In the genomic region with DNA sequence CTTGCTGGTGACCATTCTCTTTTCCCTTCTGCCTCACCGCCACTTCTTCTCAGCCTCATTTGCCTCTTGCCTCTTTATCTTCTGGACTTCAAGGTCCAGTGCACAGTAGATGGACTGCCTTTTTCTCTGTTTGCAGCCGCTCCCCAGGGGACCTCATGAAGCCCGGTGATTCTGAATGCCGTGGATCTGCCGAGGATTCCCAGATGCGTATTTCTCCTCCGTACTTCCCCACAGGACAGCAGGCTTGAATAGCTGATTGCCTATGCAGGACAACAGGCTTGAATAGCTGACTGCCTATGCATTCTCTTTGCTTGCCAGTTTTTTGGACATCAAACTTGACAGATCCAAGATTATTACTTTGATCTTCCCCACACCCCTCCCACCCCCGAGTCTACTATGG, we compare ENCODE assay signal across 1 cellular context.
TF ChIP-seq lines count a peak whose summit lies in the region.

No MANE protein-coding gene starts in this region.

TF ChIP-seq in K562, 482 proteins besides CTCF, POLR2A, EP300 and RAD21:
- no peak for TF ChIP-seq KDM5B (IDR thresholded peaks at IDR 0.05; ENCODE audit: insufficient replicate concordance, low read depth, low read length)
- TF ChIP-seq, protein P1, sequence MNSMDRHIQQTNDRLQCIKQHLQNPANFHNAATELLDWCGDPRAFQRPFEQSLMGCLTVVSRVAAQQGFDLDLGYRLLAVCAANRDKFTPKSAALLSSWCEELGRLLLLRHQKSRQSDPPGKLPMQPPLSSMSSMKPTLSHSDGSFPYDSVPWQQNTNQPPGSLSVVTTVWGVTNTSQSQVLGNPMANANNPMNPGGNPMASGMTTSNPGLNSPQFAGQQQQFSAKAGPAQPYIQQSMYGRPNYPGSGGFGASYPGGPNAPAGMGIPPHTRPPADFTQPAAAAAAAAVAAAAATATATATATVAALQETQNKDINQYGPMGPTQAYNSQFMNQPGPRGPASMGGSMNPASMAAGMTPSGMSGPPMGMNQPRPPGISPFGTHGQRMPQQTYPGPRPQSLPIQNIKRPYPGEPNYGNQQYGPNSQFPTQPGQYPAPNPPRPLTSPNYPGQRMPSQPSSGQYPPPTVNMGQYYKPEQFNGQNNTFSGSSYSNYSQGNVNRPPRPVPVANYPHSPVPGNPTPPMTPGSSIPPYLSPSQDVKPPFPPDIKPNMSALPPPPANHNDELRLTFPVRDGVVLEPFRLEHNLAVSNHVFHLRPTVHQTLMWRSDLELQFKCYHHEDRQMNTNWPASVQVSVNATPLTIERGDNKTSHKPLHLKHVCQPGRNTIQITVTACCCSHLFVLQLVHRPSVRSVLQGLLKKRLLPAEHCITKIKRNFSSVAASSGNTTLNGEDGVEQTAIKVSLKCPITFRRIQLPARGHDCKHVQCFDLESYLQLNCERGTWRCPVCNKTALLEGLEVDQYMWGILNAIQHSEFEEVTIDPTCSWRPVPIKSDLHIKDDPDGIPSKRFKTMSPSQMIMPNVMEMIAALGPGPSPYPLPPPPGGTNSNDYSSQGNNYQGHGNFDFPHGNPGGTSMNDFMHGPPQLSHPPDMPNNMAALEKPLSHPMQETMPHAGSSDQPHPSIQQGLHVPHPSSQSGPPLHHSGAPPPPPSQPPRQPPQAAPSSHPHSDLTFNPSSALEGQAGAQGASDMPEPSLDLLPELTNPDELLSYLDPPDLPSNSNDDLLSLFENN (IDR thresholded peaks at IDR 0.05; ENCODE audit: low read depth in 2 of 2, low read length in 2 of 2), result peak in 1 of 2 experiments; percentile 65; a peak in 1 of 4 replicates
- TF ChIP-seq, protein P2, sequence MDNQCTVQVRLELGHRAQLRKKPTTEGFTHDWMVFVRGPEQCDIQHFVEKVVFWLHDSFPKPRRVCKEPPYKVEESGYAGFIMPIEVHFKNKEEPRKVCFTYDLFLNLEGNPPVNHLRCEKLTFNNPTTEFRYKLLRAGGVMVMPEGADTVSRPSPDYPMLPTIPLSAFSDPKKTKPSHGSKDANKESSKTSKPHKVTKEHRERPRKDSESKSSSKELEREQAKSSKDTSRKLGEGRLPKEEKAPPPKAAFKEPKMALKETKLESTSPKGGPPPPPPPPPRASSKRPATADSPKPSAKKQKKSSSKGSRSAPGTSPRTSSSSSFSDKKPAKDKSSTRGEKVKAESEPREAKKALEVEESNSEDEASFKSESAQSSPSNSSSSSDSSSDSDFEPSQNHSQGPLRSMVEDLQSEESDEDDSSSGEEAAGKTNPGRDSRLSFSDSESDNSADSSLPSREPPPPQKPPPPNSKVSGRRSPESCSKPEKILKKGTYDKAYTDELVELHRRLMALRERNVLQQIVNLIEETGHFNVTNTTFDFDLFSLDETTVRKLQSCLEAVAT (IDR thresholded peaks at IDR 0.05), result peak in 1 of 2 experiments; percentile 95; a peak in 2 of 4 replicates
- peak; percentile 80; the same call in 1 of the 2 replicates for TF ChIP-seq ZBTB17 (CRISPR knock-in tag; IDR thresholded peaks at IDR 0.05)
